11 cellular contexts compared by ENCODE assay signal in the genomic region with DNA sequence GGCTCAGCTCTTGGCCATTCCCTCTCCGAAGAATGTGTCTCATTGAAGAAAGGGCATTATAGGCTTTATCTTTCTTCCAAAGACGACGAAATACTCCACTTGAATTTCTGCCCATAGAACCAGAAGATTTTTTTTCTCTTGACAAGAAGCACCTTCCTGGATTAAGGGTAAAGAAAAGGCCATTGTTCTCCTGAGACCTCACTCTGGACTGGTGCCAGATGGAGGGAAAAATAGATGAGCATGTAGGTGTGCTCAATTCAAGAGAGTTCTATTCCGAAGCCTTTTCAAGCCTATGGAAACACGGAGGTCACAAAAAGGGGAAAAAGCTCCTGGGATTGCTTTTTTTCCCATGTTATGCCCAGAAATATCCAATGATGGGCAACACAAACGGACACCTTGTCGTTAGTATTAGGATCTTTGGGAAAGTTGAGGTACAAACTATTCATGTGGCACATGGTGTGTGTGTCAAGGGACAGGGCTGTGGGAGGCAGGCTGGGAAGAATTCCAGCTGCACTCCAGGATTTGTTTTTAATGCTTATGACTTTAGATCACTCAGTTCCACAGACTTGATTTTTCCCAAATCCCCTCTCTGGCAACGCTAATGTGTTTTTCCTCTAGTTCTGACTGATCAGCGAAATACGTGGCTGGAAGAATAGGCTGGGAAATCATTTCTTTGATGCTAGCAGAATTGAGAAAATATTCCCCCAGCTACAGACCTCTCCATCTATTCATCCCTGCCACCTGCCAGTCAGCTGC.
A peak's percentile ranks its signal among the peaks of the same experiment; 100 is the strongest.
DNase-seq lines count a peak whose midpoint lies in the region; ATAC-seq and TF ChIP-seq lines count a peak whose summit lies in the region.
"Had no signal": no experiment of that assay in that cellular context is flagged by ENCODE, and none has a peak within 500 bp of the region (broad histone marks: within the 10 kb centered on the region; RNA-seq: fewer than 3 reads in every experiment).

No MANE protein-coding gene starts in this region.

- H3K4me1 Mint-ChIP-seq in MCF 10A (ENCODE audit: insufficient read depth, unreplicated experiment) = peaks cover 9% of the 10 kb centered on the region
- H3K4me1 Mint-ChIP-seq: naive B cell had no signal

- H3K27ac Mint-ChIP-seq in MCF 10A (ENCODE audit: low read depth, unreplicated experiment) = peak overlapping the region; percentile 13
- H3K27ac Mint-ChIP-seq: naive B cell had no signal

- in situ Hi-C loops in G401 (cut with HindIII; ENCODE audit: low sequenced_read_pairs) = no loop called here

- ATAC-seq in HG02571 (IDR thresholded peaks at IDR 0.05; ENCODE audit: unreplicated experiment) = no peak
- ATAC-seq: HepG2 had no signal

- peak; percentile 44 for DNase-seq in DMS153 (lab: John Stamatoyannopoulos, UW)
- peak; percentile 53 to 59 for DNase-seq in NCI-H1930 (lab: John Stamatoyannopoulos, UW)
- no peak for DNase-seq in MCF 10A (ENCODE audit: unreplicated experiment)
- DNase-seq in non-pigmented ciliary epithelial cell (ENCODE audit: low read depth) = peak; percentile 28
- no peak for DNase-seq in G401 (ENCODE audit: low spot score)
- no peak for DNase-seq in activated CD4-positive, CD25-positive, alpha-beta regulatory T cell (lab: John Stamatoyannopoulos, UW)
- no peak for DNase-seq in H4 (ENCODE audit: low spot score)
- DNase-seq: activated T-cell treated with anti-CD3 and anti-CD28 coated beads, Interleukin-2, amount 50 U/mL, for 48 hours; naive B cell had no signal

- H3K27me3 Mint-ChIP-seq in MCF 10A (ENCODE audit: insufficient read depth, unreplicated experiment) = no peaks in the 10 kb centered on the region
- H3K27me3 Mint-ChIP-seq: naive B cell had no signal

- POLR2A ChIA-PET in MCF 10A (lab: Yijun Ruan, JAX) = interaction anchor here (0.7 to 1.2 kb wide), 4 partner anchors 18 to 137 kb away, joined by 3 read pairs; no protein-coding TSS in a partner anchor

- no peak for TF ChIP-seq CTCF in MCF 10A (IDR thresholded peaks at IDR 0.05; ENCODE audit: unreplicated experiment)

- CTCF ChIA-PET in MCF 10A (lab: Yijun Ruan, JAX) = interaction anchor here (0.6 to 1.0 kb wide), 6 partner anchors 8 to 373 kb away, joined by 3 read pairs; no protein-coding TSS in a partner anchor

- BruUV-seq in MCF 10A (replicated peaks; lab: Mats Ljungman, UMichigan) = no TSS peak

- no peak overlapping the region for H3K4me3 Mint-ChIP-seq in MCF 10A (ENCODE audit: unreplicated experiment)
- H3K4me3 Mint-ChIP-seq: naive B cell had no signal

- no peaks in the 10 kb centered on the region for H3K9me3 Mint-ChIP-seq in MCF 10A (ENCODE audit: unreplicated experiment)

- peaks cover 12% of the 10 kb centered on the region for H3K36me3 Mint-ChIP-seq in MCF 10A (ENCODE audit: insufficient read depth, unreplicated experiment)

- intact Hi-C loops in MCF 10A (cut with micrococcal nuclease) = no loop called here

Comparison
In these comparisons a context has a peak if more than half of its experiments do, and no peak if none do; other contexts are left out.
1. DNase-seq: peak in DMS153 (single experiment), NCI-H1930 (2 of 2) and non-pigmented ciliary epithelial cell (single experiment); none in MCF 10A (single experiment), G401 (single experiment), activated CD4-positive, CD25-positive, alpha-beta regulatory T cell (0 of 4) and H4 (single experiment).